2 cellular contexts compared by ENCODE assay signal in genomic region chr5:172533399-172534228, GRCh38.
TF ChIP-seq lines count a peak whose summit lies in the region.

No MANE protein-coding gene starts in this region.

TF ChIP-seq in GM12878, 131 proteins besides CTCF, POLR2A, EP300 and RAD21 (continued from another document):
- TF ChIP-seq E2F8 (IDR thresholded peaks at IDR 0.05; ENCODE audit: low read depth, partially characterized antibody): no peak

TF ChIP-seq in HEK293T, 16 proteins besides CTCF, POLR2A, EP300 and RAD21 (continued from another document):
- TF ChIP-seq NFRKB (IDR thresholded peaks at IDR 0.05) (no peak), ELF4 (IDR thresholded peaks at IDR 0.05) (no peak), ARNT (IDR thresholded peaks at IDR 0.05) (no peak), BHLHE40 (IDR thresholded peaks at IDR 0.05; ENCODE audit: borderline replicate concordance) (no peak), FOXA1 (IDR thresholded peaks at IDR 0.05) (no peak), FOXK2 (IDR thresholded peaks at IDR 0.05) (no peak), L3MBTL2 (conservative IDR thresholded peaks at IDR 0.05) (no peak), ZNF384 (IDR thresholded peaks at IDR 0.05) (no peak)
